In the genomic region with DNA sequence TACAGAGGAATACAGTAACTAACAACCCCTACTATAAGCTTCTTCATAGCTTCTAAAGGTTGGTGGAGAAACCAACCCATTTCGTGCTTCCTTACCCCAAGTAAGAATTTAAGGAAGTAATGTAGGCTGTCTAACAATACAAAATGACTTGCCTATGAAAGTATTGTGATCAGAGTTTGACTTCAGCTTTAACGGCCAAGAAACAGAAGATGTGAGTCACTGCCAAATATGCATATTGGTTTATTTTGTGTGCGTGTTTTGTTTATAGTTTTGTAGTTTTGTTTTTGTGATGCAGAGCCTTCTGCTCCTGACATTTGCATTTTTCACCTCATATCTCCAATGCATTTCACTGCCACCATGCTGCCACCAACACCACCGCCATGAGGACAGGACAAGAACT, we compare ENCODE assay signal across 17 cellular contexts.
DNase-seq lines count a peak whose midpoint lies in the region; ATAC-seq, FAIRE-seq and TF ChIP-seq lines count a peak whose summit lies in the region.
"Had no signal": no experiment of that assay in that cellular context is flagged by ENCODE, and none has a peak within 500 bp of the region (broad histone marks: within the 10 kb centered on the region; RNA-seq: fewer than 3 reads in every experiment).

No MANE protein-coding gene starts in this region.

- H3K4me3 ChIP-seq in A549: no peak overlapping the region
- no peak overlapping the region for H3K4me3 ChIP-seq in SJSA1
- H3K4me3 ChIP-seq: GM23338 had no signal

- POLR2A ChIA-PET in A549 (lab: Yijun Ruan, JAX): no interaction called here

- WGBS in A549 (ENCODE audit: missing lambda C conversion rate): 88% methylated on average over 4 of the region's 4 CpGs

- H3K27me3 ChIP-seq in SJSA1 (replicated peaks): no peaks in the 10 kb centered on the region
- H3K27me3 ChIP-seq: BE2C had no signal

- peak; percentile 39 for FAIRE-seq in A549 (lab: Jason Lieb, UNC)
- FAIRE-seq: G401.6, GM12891 had no signal

- TF ChIP-seq RAD21 in A549 (conservative IDR thresholded peaks at IDR 0.05 in 1 of 2, IDR thresholded peaks at IDR 0.05 in 1 of 2): no peak

- H3K4me3 Mint-ChIP-seq in immature natural killer cell: no peak overlapping the region
- H3K4me3 Mint-ChIP-seq: CD4-positive, alpha-beta memory T cell; GM23338 had no signal

- no peaks in the 10 kb centered on the region for H3K4me1 ChIP-seq in A549
- peaks cover 13% of the 10 kb centered on the region for H3K4me1 ChIP-seq in SJSA1 (replicated peaks)

- no peak overlapping the region for H3K4me2 ChIP-seq in A549
- H3K4me2 ChIP-seq: GM23338 had no signal

- CTCF ChIA-PET in A549 (lab: Yijun Ruan, JAX): interaction anchor here (1.0 to 1.4 kb wide), 2 partner anchors 12 to 330 kb away, joined by 4 read pairs; no protein-coding TSS in a partner anchor

- H3K9me3 ChIP-seq in A549: no peaks in the 10 kb centered on the region
- H3K9me3 ChIP-seq in SJSA1 (replicated peaks): no peaks in the 10 kb centered on the region
- H3K9me3 ChIP-seq: BE2C had no signal

- TF ChIP-seq POLR2A in A549 (IDR thresholded peaks at IDR 0.05; ENCODE audit: low read length): no peak

- no peaks in the 10 kb centered on the region for H3K27me3 Mint-ChIP-seq in immature natural killer cell (ENCODE audit: low read depth in 3 of 3)
- H3K27me3 Mint-ChIP-seq: CD4-positive, alpha-beta memory T cell had no signal

- TF ChIP-seq EP300 in A549 (IDR thresholded peaks at IDR 0.05): no peak

- no peak overlapping the region for H3K27ac ChIP-seq in A549
- H3K27ac ChIP-seq in SJSA1: peak overlapping the region; percentile 50
- H3K27ac ChIP-seq: C4-2B, HL-60 had no signal

- no peak for ATAC-seq in A549
- ATAC-seq in HG02610 (IDR thresholded peaks at IDR 0.05; ENCODE audit: unreplicated experiment): no peak
- ATAC-seq: GM23338 had no signal

- peaks cover 16 to 37% (median 20%) of the 10 kb centered on the region in 3 donors for H3K36me3 Mint-ChIP-seq in immature natural killer cell

- peaks cover 2% of the 10 kb centered on the region; the same call in 1 of the 2 replicates for H3K36me3 ChIP-seq in SJSA1
- H3K36me3 ChIP-seq: BE2C had no signal

- no peaks in the 10 kb centered on the region for H3K4me1 Mint-ChIP-seq in immature natural killer cell
- H3K4me1 Mint-ChIP-seq: CD4-positive, alpha-beta memory T cell had no signal

- H3K27ac Mint-ChIP-seq in immature natural killer cell: no peak overlapping the region
- H3K27ac Mint-ChIP-seq: CD4-positive, alpha-beta memory T cell; GM23338 had no signal

- no peak for TF ChIP-seq CTCF in A549 (IDR thresholded peaks at IDR 0.05)

- DNase-seq in A549 (ENCODE audit: low read depth in 1 of 2, low spot score in 1 of 2): no peak
- peak; percentile 52 for DNase-seq in HCEC 1CT
- peak in 1 of 2 experiments; percentile 46 for DNase-seq in SJSA1 (ENCODE audit: low read depth in 1 of 2, low spot score in 2 of 2)
- DNase-seq in islet precursor cell: peak; percentile 12
- no peak for DNase-seq in immature natural killer cell
- no peak for DNase-seq in effector CD8-positive, alpha-beta T cell (lab: John Stamatoyannopoulos, UW)
- no peak for DNase-seq in stimulated activated CD4-positive, alpha-beta T cell treated with anti-CD3 and anti-CD28 coated beads, Interleukin-4, amount 100 ng/mL, for 4 hours
- DNase-seq: BE2C; CD4-positive, alpha-beta memory T cell; DMS79; H7 had no signal

- H3K9me3 Mint-ChIP-seq in immature natural killer cell: no peaks in the 10 kb centered on the region
- H3K9me3 Mint-ChIP-seq: GM23338 had no signal

TF ChIP-seq in A549, 52 proteins besides CTCF, POLR2A, EP300 and RAD21:
- TF ChIP-seq KDM5A (IDR thresholded peaks at IDR 0.05): no peak

Comparison
In these comparisons a context has a peak if more than half of its experiments do, and no peak if none do; other contexts are left out.
1. DNase-seq: peak in HCEC 1CT (single experiment) and islet precursor cell (single experiment); none in A549 (0 of 2), immature natural killer cell (0 of 3), effector CD8-positive, alpha-beta T cell (single experiment) and stimulated activated CD4-positive, alpha-beta T cell treated with anti-CD3 and anti-CD28 coated beads, Interleukin-4, amount 100 ng/mL, for 4 hours (0 of 2).